In genomic region chrX:111680988-111681779, GRCh38 we compare ENCODE assay signal across 1 cellular context.
TF ChIP-seq lines count a peak whose summit lies in the region.

TSS of gene ALG13 (plus strand) at chrX:111681170. CDS start at chrX:111681219, 49 bp downstream.

TF ChIP-seq in K562, 482 proteins besides CTCF, POLR2A, EP300 and RAD21 (continued from another document and continues in another):
- TF ChIP-seq ZNF407 (IDR thresholded peaks at IDR 0.05; ENCODE audit: low read depth) (no peak), DPF2 (IDR thresholded peaks at IDR 0.05) (peak; percentile 18; the same call in 1 of the 2 replicates), ATF4 (CRISPR knock-in tag; IDR thresholded peaks at IDR 0.05) (peak; percentile 86), TAF7 (tag; IDR thresholded peaks at IDR 0.05) (peak; percentile 78; the same call in 1 of the 2 replicates), KLF6 (CRISPR knock-in tag; IDR thresholded peaks at IDR 0.05; ENCODE audit: borderline replicate concordance) (no peak), ZNF592 (IDR thresholded peaks at IDR 0.05) (peak; percentile 56; the same call in 1 of the 2 replicates), POLR2G (IDR thresholded peaks at IDR 0.05; ENCODE audit: low read depth, low read length) (peak; percentile 95), KDM5B (IDR thresholded peaks at IDR 0.05; ENCODE audit: insufficient replicate concordance, low read depth, low read length) (peak; percentile 67), EGR1 (conservative IDR thresholded peaks at IDR 0.05) (peak; percentile 93), ZBTB12 (CRISPR knock-in tag; IDR thresholded peaks at IDR 0.05) (peak; percentile 69), EHMT2 (IDR thresholded peaks at IDR 0.05) (peak; percentile 66), KAT7 (CRISPR knock-in tag; IDR thresholded peaks at IDR 0.05; ENCODE audit: borderline replicate concordance) (peak; percentile 51; the same call in 1 of the 2 replicates), E2F6 (IDR thresholded peaks at IDR 0.05; ENCODE audit: borderline replicate concordance in 1 of 2, extremely low read depth in 1 of 2, insufficient read depth in 1 of 2, insufficient read length in 1 of 2, low read depth in 1 of 2, low read length in 1 of 2, poor library complexity in 1 of 2, severe bottlenecking in 1 of 2) (peak; percentile 59 to 84), L3MBTL2 (IDR thresholded peaks at IDR 0.05) (peak; percentile 83), ATF7 (IDR thresholded peaks at IDR 0.05) (peak; percentile 91), MIER1 (IDR thresholded peaks at IDR 0.05; ENCODE audit: low read depth) (no peak), YY1 (IDR thresholded peaks at IDR 0.05; ENCODE audit: borderline replicate concordance in 1 of 3, control insufficient read depth in 1 of 3, extremely low read depth in 1 of 3, insufficient read depth in 3 of 3, insufficient read length in 1 of 3, insufficient replicate concordance in 2 of 3, low read depth in 1 of 3, low read length in 2 of 3) (peak in 2 of 3 experiments; percentile 81 to 86), HNRNPUL1 (IDR thresholded peaks at IDR 0.05; ENCODE audit: low read length) (no peak), ETV1 (tag; conservative IDR thresholded peaks at IDR 0.05; ENCODE audit: low read depth) (peak; percentile 90), ZBTB8A (IDR thresholded peaks at IDR 0.05; ENCODE audit: partially characterized antibody) (no peak), ZNF263 (CRISPR knock-in tag; IDR thresholded peaks at IDR 0.05; ENCODE audit: borderline replicate concordance) (peak; percentile 49; the same call in 1 of the 2 replicates), ZBTB40 (IDR thresholded peaks at IDR 0.05) (peak; percentile 87), ZBTB40 (CRISPR knock-in tag; IDR thresholded peaks at IDR 0.05) (no peak), DMBX1 (CRISPR knock-in tag; IDR thresholded peaks at IDR 0.05; ENCODE audit: borderline replicate concordance) (no peak), HDAC3 (IDR thresholded peaks at IDR 0.05; ENCODE audit: borderline replicate concordance, partially characterized antibody) (no peak), GTF2B (IDR thresholded peaks at IDR 0.05; ENCODE audit: extremely low read depth, insufficient read length) (no peak), DLX4 (CRISPR knock-in tag; IDR thresholded peaks at IDR 0.05) (no peak)
